Comparison of ENCODE assay signal across 11 cellular contexts in genomic region chr20:44958276-44958675, GRCh38. TPM values are rescaled to one million over a fixed set of nuclear protein-coding genes. Genes with fewer than 3 reads are reported as not detected.
DNase-seq lines count a peak whose midpoint lies in the region; ATAC-seq and TF ChIP-seq lines count a peak whose summit lies in the region.
"Had no signal": no experiment of that assay in that cellular context is flagged by ENCODE, and none has a peak within 500 bp of the region (broad histone marks: within the 10 kb centered on the region; RNA-seq: fewer than 3 reads in every experiment).

No MANE protein-coding gene starts in this region.

- peak overlapping the region; percentile 87 for H3K4me3 Mint-ChIP-seq in activated naive CD4-positive, alpha-beta T cell treated with anti-CD3 and anti-CD28 coated beads, Interleukin-2, amount 10 ng/mL, durations not matched to agents 7 days and 5 days
- peak overlapping the region; percentile 97 for H3K4me3 Mint-ChIP-seq in type B pancreatic cell

- H3K27ac Mint-ChIP-seq in activated naive CD4-positive, alpha-beta T cell treated with anti-CD3 and anti-CD28 coated beads, Interleukin-2, amount 10 ng/mL, durations not matched to agents 7 days and 5 days, result no peak overlapping the region
- H3K27ac Mint-ChIP-seq in type B pancreatic cell, result peak overlapping the region; percentile 95

- peaks cover 1% of the 10 kb centered on the region for H3K9me3 Mint-ChIP-seq in activated naive CD4-positive, alpha-beta T cell treated with anti-CD3 and anti-CD28 coated beads, Interleukin-2, amount 10 ng/mL, durations not matched to agents 7 days and 5 days
- H3K9me3 Mint-ChIP-seq in type B pancreatic cell, result no peaks in the 10 kb centered on the region

- ATAC-seq in GM19397 (IDR thresholded peaks at IDR 0.05; ENCODE audit: unreplicated experiment), result no peak

- H3K36me3 Mint-ChIP-seq in activated naive CD4-positive, alpha-beta T cell treated with anti-CD3 and anti-CD28 coated beads, Interleukin-2, amount 10 ng/mL, durations not matched to agents 7 days and 5 days, result peaks cover 39% of the 10 kb centered on the region
- peaks cover 34% of the 10 kb centered on the region for H3K36me3 Mint-ChIP-seq in type B pancreatic cell

- peaks cover 59% of the 10 kb centered on the region for H3K4me1 Mint-ChIP-seq in activated naive CD4-positive, alpha-beta T cell treated with anti-CD3 and anti-CD28 coated beads, Interleukin-2, amount 10 ng/mL, durations not matched to agents 7 days and 5 days
- peaks cover 47% of the 10 kb centered on the region for H3K4me1 Mint-ChIP-seq in type B pancreatic cell (ENCODE audit: unreplicated experiment)

- no peak for DNase-seq in activated naive CD4-positive, alpha-beta T cell treated with anti-CD3 and anti-CD28 coated beads, Interleukin-2, amount 10 ng/mL, durations not matched to agents 7 days and 5 days
- DNase-seq in activated naive CD4-positive, alpha-beta T cell (lab: John Stamatoyannopoulos, UW), result no peak
- DNase-seq in RKO (ENCODE audit: low spot score) (peak; percentile 85), fibroblast of mammary gland (ENCODE audit: low read depth) (no peak), type B pancreatic cell (ENCODE audit: extremely low spot score, unreplicated experiment) (no peak), NCI-H526 treated with DMSO at 0.1 percent for 48 hours (lab: John Stamatoyannopoulos, UW) (no peak), GOT3 (lab: John Stamatoyannopoulos, UW) (no peak)
- DNase-seq: H7; NCI-H774; stimulated activated naive CD4-positive, alpha-beta T cell treated with Interleukin-2 at 50 U/mL for 16 hours had no signal

- H3K4me3 ChIP-seq in fibroblast of mammary gland (ENCODE audit: control insufficient read depth, low read depth, low read length), result peak overlapping the region; percentile 65

- CTCF ChIA-PET in activated naive CD4-positive, alpha-beta T cell treated with anti-CD3 and anti-CD28 coated beads, Interleukin-2, amount 10 ng/mL, durations not matched to agents 7 days and 5 days (lab: Charles Lee), result interaction anchor here (0.7 to 1.7 kb wide), 3 partner anchors 12 to 359 kb away, joined by 3 to 4 read pairs (median 3); no protein-coding TSS in a partner anchor

- H3K27me3 Mint-ChIP-seq in activated naive CD4-positive, alpha-beta T cell treated with anti-CD3 and anti-CD28 coated beads, Interleukin-2, amount 10 ng/mL, durations not matched to agents 7 days and 5 days, result no peaks in the 10 kb centered on the region
- H3K27me3 Mint-ChIP-seq in type B pancreatic cell, result no peaks in the 10 kb centered on the region

- no peak for TF ChIP-seq CTCF in fibroblast of mammary gland (conservative IDR thresholded peaks at IDR 0.05; ENCODE audit: control insufficient read depth, insufficient read depth, low read depth, low read length)
- TF ChIP-seq CTCF in type B pancreatic cell (conservative IDR thresholded peaks at IDR 0.05), result no peak

RNA-seq across cellular contexts. Expression of gene TOMM34, which starts 1.9 kb away (rescaled TPM):
- total RNA-seq in type B pancreatic cell (ENCODE audit: low replicate concordance), result 42.8 and 58.2 TPM in 2 replicates

RNA-seq across cellular contexts. Expression of gene STK4, which starts 8.0 kb away (rescaled TPM):
- 28.3 and 32.6 TPM in 2 replicates for total RNA-seq in type B pancreatic cell (ENCODE audit: low replicate concordance)

RNA-seq across cellular contexts. Expression of gene PABPC1L, which starts 48.4 kb away (rescaled TPM):
- 57.4 and 83.4 TPM in 2 replicates for total RNA-seq in type B pancreatic cell (ENCODE audit: low replicate concordance)
